8 cellular contexts compared by ENCODE assay signal in genomic region chr12:123115409-123116111, GRCh38. TPM values are rescaled to one million over a fixed set of nuclear protein-coding genes. Genes with fewer than 3 reads are reported as not detected.
A peak's percentile ranks its signal among the peaks of the same experiment; 100 is the strongest.
DNase-seq lines count a peak whose midpoint lies in the region; ATAC-seq, FAIRE-seq and TF ChIP-seq lines count a peak whose summit lies in the region.

No MANE protein-coding gene starts in this region.

- no peak overlapping the region for H2AFZ ChIP-seq in keratinocyte (ENCODE audit: control insufficient read depth, low read length)

- no peaks in the 10 kb centered on the region for H3K27me3 ChIP-seq in keratinocyte (ENCODE audit: control insufficient read depth, extremely low read depth, insufficient read depth, low read length)
- H3K27me3 ChIP-seq in thoracic aorta (replicated peaks; ENCODE audit: insufficient read depth): no peaks in the 10 kb centered on the region

- H3K27ac Mint-ChIP-seq in activated naive CD4-positive, alpha-beta T cell treated with anti-CD3 and anti-CD28 coated beads for 36 hours: peak overlapping the region; percentile 68

- TF ChIP-seq CTCF in keratinocyte (optimal IDR thresholded peaks at IDR 0.05 in 1 of 3, IDR thresholded peaks at IDR 0.05 in 1 of 3, conservative IDR thresholded peaks at IDR 0.05 in 1 of 3; ENCODE audit: extremely low read depth in 1 of 3, insufficient read depth in 2 of 3, low read length in 3 of 3): no peak
- no peak for TF ChIP-seq CTCF in thoracic aorta (IDR thresholded peaks at IDR 0.05)

- H3K27ac ChIP-seq in keratinocyte (ENCODE audit: control insufficient read depth, insufficient read depth, low read length) (no peak overlapping the region), thoracic aorta (peak overlapping the region; percentile 73 to 74)

- DNase-seq in activated naive CD4-positive, alpha-beta T cell treated with anti-CD3 and anti-CD28 coated beads for 36 hours: peak; percentile 66
- no peak for DNase-seq in activated naive CD4-positive, alpha-beta T cell treated with Interleukin-2 at 50 U/mL for 16 hours
- DNase-seq in amniotic stem cell (lab: John Stamatoyannopoulos, UW) (peak; percentile 74), keratinocyte (ENCODE audit: low read depth, low spot score) (peak; percentile 46), thoracic aorta (ENCODE audit: low spot score) (peak; percentile 62), SKM-1 (lab: John Stamatoyannopoulos, UW; ENCODE audit: unreplicated experiment) (no peak)
- no peak for DNase-seq in activated CD8-positive, alpha-beta memory T cell treated with anti-CD3 and anti-CD28 coated beads for 24 hours

- H3K79me2 ChIP-seq in keratinocyte (ENCODE audit: control insufficient read depth, insufficient read depth, low read length): no peaks in the 10 kb centered on the region

- H3K9me3 ChIP-seq in keratinocyte (ENCODE audit: control insufficient read depth, low read depth, low read length) (no peaks in the 10 kb centered on the region), thoracic aorta (no peaks in the 10 kb centered on the region)

- FAIRE-seq in keratinocyte (lab: Jason Lieb, UNC): peak; percentile 80

- H4K20me1 ChIP-seq in keratinocyte (ENCODE audit: control insufficient read depth, extremely low read depth, insufficient read depth, low read length): peaks cover 3% of the 10 kb centered on the region

- H3K9me1 ChIP-seq in keratinocyte (ENCODE audit: control insufficient read depth, extremely low read depth, insufficient read depth, low read length): peaks cover 4% of the 10 kb centered on the region

- H3K4me2 ChIP-seq in keratinocyte (ENCODE audit: control insufficient read depth, extremely low read depth, insufficient read depth, low read depth, low read length): peak overlapping the region; percentile 29

- H3K4me3 Mint-ChIP-seq in activated naive CD4-positive, alpha-beta T cell treated with anti-CD3 and anti-CD28 coated beads for 36 hours: peak overlapping the region; percentile 40

- intact Hi-C loops in activated naive CD4-positive, alpha-beta T cell treated with anti-CD3 and anti-CD28 coated beads for 36 hours (cut with micrococcal nuclease): loop anchor here (1.0 kb wide), 1 partner anchor 39 kb away; no protein-coding TSS in a partner anchor

- H3K9ac ChIP-seq in keratinocyte (ENCODE audit: control insufficient read depth, extremely low read depth, insufficient read depth, low read length): no peak overlapping the region

- dilution Hi-C loops in keratinocyte (cut with MboI; ENCODE audit: extremely low pct_ligation_motif_present, low sequenced_read_pairs): no loop called here

- H3K36me3 Mint-ChIP-seq in activated naive CD4-positive, alpha-beta T cell treated with anti-CD3 and anti-CD28 coated beads for 36 hours (ENCODE audit: low read depth): no peaks in the 10 kb centered on the region

- CTCF ChIA-PET in activated naive CD4-positive, alpha-beta T cell treated with anti-CD3 and anti-CD28 coated beads for 36 hours (lab: Charles Lee): interaction anchor here (0.7 to 2.1 kb wide), 2 partner anchors 33 to 40 kb away, joined by 3 to 9 read pairs; no protein-coding TSS in a partner anchor

- no peak overlapping the region for H3K4me3 ChIP-seq in keratinocyte (ENCODE audit: control insufficient read depth in 2 of 3, extremely low read depth in 1 of 3, insufficient read depth in 2 of 3, low read depth in 1 of 3, low read length in 3 of 3)
- peak overlapping the region; percentile 54 for H3K4me3 ChIP-seq in thoracic aorta

- ATAC-seq in thoracic aorta (ENCODE audit: insufficient number of reproducible peaks, low FRiP score, low read depth) (peak; percentile 99), HG03342 (IDR thresholded peaks at IDR 0.05; ENCODE audit: unreplicated experiment) (no peak)

- H3K4me1 Mint-ChIP-seq in activated naive CD4-positive, alpha-beta T cell treated with anti-CD3 and anti-CD28 coated beads for 36 hours (ENCODE audit: low read depth): peaks cover 71% of the 10 kb centered on the region

- H3K36me3 ChIP-seq in keratinocyte (ENCODE audit: control insufficient read depth in 2 of 2, extremely low read depth in 1 of 2, insufficient read depth in 2 of 2, low read length in 2 of 2): no peaks in the 10 kb centered on the region
- H3K36me3 ChIP-seq in thoracic aorta: no peaks in the 10 kb centered on the region

- no peaks in the 10 kb centered on the region for H3K27me3 Mint-ChIP-seq in activated naive CD4-positive, alpha-beta T cell treated with anti-CD3 and anti-CD28 coated beads for 36 hours (ENCODE audit: low read depth)

- peaks cover 22% of the 10 kb centered on the region for H3K4me1 ChIP-seq in keratinocyte (ENCODE audit: control insufficient read depth, extremely low read depth, insufficient read depth, low read length)
- peaks cover 17 to 44% of the 10 kb centered on the region in 2 donors for H3K4me1 ChIP-seq in thoracic aorta (ENCODE audit: control insufficient read depth in 1 of 2, low read depth in 2 of 2)

- H3K9me3 Mint-ChIP-seq in activated naive CD4-positive, alpha-beta T cell treated with anti-CD3 and anti-CD28 coated beads for 36 hours: no peaks in the 10 kb centered on the region

RNA-seq across cellular contexts. Expression of gene PITPNM2, which starts 35.3 kb away (rescaled TPM):
- 10 to 100 TPM; 15.4 TPM for total RNA-seq in activated naive CD4-positive, alpha-beta T cell treated with anti-CD3 and anti-CD28 coated beads for 36 hours
- polyA plus RNA-seq in keratinocyte: 0.97 to 2.1 TPM (median 1.4 TPM) in 3 replicates
- 1.7 TPM for polyA plus RNA-seq in keratinocyte (2011; ENCODE audit: low read depth)
- polyA plus RNA-seq in keratinocyte (2011; cell fraction: cytosol; rRNA removed): 1.1 and 1.5 TPM in 2 replicates
- 5.8 and 7.1 TPM in 2 replicates for polyA plus RNA-seq in keratinocyte (2011; cell fraction: nucleus; rRNA removed)
- 1.6 and 4.0 TPM in 2 replicates for polyA plus RNA-seq in keratinocyte (2012; ENCODE audit: low replicate concordance)
- 2.9 to 13.2 TPM (median 4.7 TPM) in 3 replicates for polyA minus RNA-seq in keratinocyte
- polyA minus RNA-seq in keratinocyte (2011; cell fraction: cytosol; rRNA and poly(A)+ RNA removed): 2.5 TPM
- 5.3 and 7.1 TPM in 2 replicates for polyA minus RNA-seq in keratinocyte (2011; cell fraction: nucleus; rRNA and poly(A)+ RNA removed)
- 10 to 100 TPM in 1 of 2 donors, 1 to 10 TPM in 1; 7.9 to 14.3 TPM for total RNA-seq in thoracic aorta

Comparison
In these comparisons a context has a peak if more than half of its experiments do, and no peak if none do; other contexts are left out.
1. DNase-seq: peak in activated naive CD4-positive, alpha-beta T cell treated with anti-CD3 and anti-CD28 coated beads for 36 hours (single experiment), amniotic stem cell (single experiment), keratinocyte (single experiment) and thoracic aorta (single experiment); none in activated naive CD4-positive, alpha-beta T cell treated with Interleukin-2 at 50 U/mL for 16 hours (single experiment), SKM-1 (single experiment) and activated CD8-positive, alpha-beta memory T cell treated with anti-CD3 and anti-CD28 coated beads for 24 hours (single experiment).